Comparison of ENCODE assay signal across 2 cellular contexts in genomic region chr5:84069608-84070179, GRCh38.
TF ChIP-seq lines count a peak whose summit lies in the region.

No MANE protein-coding gene starts in this region.

TF ChIP-seq in GM23338, 12 proteins besides CTCF, POLR2A, EP300 and RAD21 (continued from another document):
- TF ChIP-seq REST (IDR thresholded peaks at IDR 0.05; ENCODE audit: unreplicated experiment) (no peak), EZH2phosphoT487 (IDR thresholded peaks at IDR 0.05; ENCODE audit: unreplicated experiment) (no peak), ZNF331 (CRISPR knock-in tag; IDR thresholded peaks at IDR 0.05; ENCODE audit: low read depth) (no peak), ZNF462 (CRISPR knock-in tag; IDR thresholded peaks at IDR 0.05) (no peak), JUNB (IDR thresholded peaks at IDR 0.05; ENCODE audit: unreplicated experiment) (no peak), CREB1 (CRISPR knock-in tag; IDR thresholded peaks at IDR 0.05; ENCODE audit: low read depth) (no peak), EZH2 (IDR thresholded peaks at IDR 0.05; ENCODE audit: low read depth, unreplicated experiment) (no peak), POLR2AphosphoS5 (IDR thresholded peaks at IDR 0.05; ENCODE audit: low read depth) (no peak), STAT1 (IDR thresholded peaks at IDR 0.05; ENCODE audit: unreplicated experiment) (no peak), ZNF114 (CRISPR knock-in tag; IDR thresholded peaks at IDR 0.05) (no peak)
TF ChIP-seq in GM23338: peak in this region for 0.

TF ChIP-seq in WTC11, 78 proteins besides CTCF, POLR2A, EP300 and RAD21 (continued from another document):
- no peak for TF ChIP-seq AFF4 (CRISPR knock-in tag; IDR thresholded peaks at IDR 0.05; ENCODE audit: borderline replicate concordance)
